In the genomic region with DNA sequence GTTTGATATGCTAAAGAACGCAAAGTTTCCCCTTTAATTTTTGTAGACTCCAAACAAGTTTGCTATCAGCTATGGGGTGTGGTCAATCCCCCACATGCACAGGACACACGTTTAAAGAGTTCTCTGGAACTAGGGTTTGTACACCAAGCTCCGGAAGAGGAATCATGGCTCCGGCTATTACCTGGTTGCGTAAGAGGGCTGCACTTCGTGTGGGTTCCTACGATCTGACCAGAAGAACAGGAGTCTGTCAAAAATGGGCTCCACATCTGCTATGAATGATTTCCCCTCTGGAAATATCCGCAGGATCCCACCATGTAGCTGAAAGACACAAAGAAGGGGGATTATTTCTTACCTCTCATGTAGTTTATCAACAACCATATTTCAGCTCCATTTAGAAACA, we compare ENCODE assay signal across 24 cellular contexts. TPM values are rescaled to one million over a fixed set of nuclear protein-coding genes. Genes with fewer than 3 reads are reported as not detected.
"Had no signal": no experiment of that assay in that cellular context is flagged by ENCODE, and none has a peak within 500 bp of the region (broad histone marks: within the 10 kb centered on the region; RNA-seq: fewer than 3 reads in every experiment).

No MANE protein-coding gene starts in this region.

- DNase-seq: dermis blood vessel endothelial cell; dorsolateral prefrontal cortex; effector CD4-positive, alpha-beta T cell; effector memory CD4-positive, alpha-beta T cell; foreskin keratinocyte; heart left ventricle; hypothalamus; immature natural killer cell; islet precursor cell; kidney; kidney glomerular epithelial cell; left colon; left ventricle myocardium superior; lower lobe of right lung; mesenchymal stem cell; midbrain had no signal

- H3K27ac ChIP-seq: coronary artery, esophagus muscularis mucosa, foreskin keratinocyte, gastroesophageal sphincter, heart left ventricle, lower lobe of right lung had no signal

- ATAC-seq: foreskin keratinocyte, gastroesophageal sphincter, heart left ventricle, left colon, left lobe of liver, left ventricle myocardium superior, lower lobe of right lung had no signal

- H3K4me1 Mint-ChIP-seq: immature natural killer cell had no signal

- H2AFZ ChIP-seq: hepatocyte had no signal

- H3K4me3 Mint-ChIP-seq: immature natural killer cell had no signal

- H3K27me3 ChIP-seq: dorsolateral prefrontal cortex, esophagus muscularis mucosa, foreskin keratinocyte, gastroesophageal sphincter, heart left ventricle, hepatocyte had no signal

- H3K36me3 ChIP-seq: lower lobe of right lung had no signal

- H3K4me2 ChIP-seq: hepatocyte had no signal

- FAIRE-seq: colon, endothelial cell of umbilical vein, frontal cortex, kidney had no signal

- H3K4me3 ChIP-seq: coronary artery, dorsolateral prefrontal cortex, esophagus muscularis mucosa, gastroesophageal sphincter, heart left ventricle, hepatocyte, lower lobe of right lung had no signal

- H3K27ac Mint-ChIP-seq: immature natural killer cell had no signal

- H3K4me1 ChIP-seq: foreskin keratinocyte, lower lobe of right lung had no signal

- H3K9me3 ChIP-seq: esophagus muscularis mucosa, gastroesophageal sphincter, heart left ventricle, lower lobe of right lung had no signal

RNA-seq across cellular contexts. Expression of gene EGLN3, which starts 22.0 kb away (rescaled TPM):
- polyA plus RNA-seq: endothelial cell of umbilical vein had no signal
